In genomic region chr1:66436378-66437135, GRCh38 we compare ENCODE assay signal across 9 cellular contexts.
A peak's percentile ranks its signal among the peaks of the same experiment; 100 is the strongest.
DNase-seq lines count a peak whose midpoint lies in the region; ATAC-seq and TF ChIP-seq lines count a peak whose summit lies in the region.
"Had no signal": no experiment of that assay in that cellular context is flagged by ENCODE, and none has a peak within 500 bp of the region (broad histone marks: within the 10 kb centered on the region; RNA-seq: fewer than 3 reads in every experiment).

No MANE protein-coding gene starts in this region.

- H3K36me3 Mint-ChIP-seq in natural killer cell, result no peaks in the 10 kb centered on the region

- TF ChIP-seq CTCF in AG04450 (IDR thresholded peaks at IDR 0.05; ENCODE audit: low read depth, low read length) (peak; percentile 62), natural killer cell (IDR thresholded peaks at IDR 0.05) (no peak)

- H3K4me3 ChIP-seq in AG04450 (ENCODE audit: low read depth, low read length), result no peak overlapping the region
- H3K4me3 ChIP-seq: psoas muscle had no signal

- H3K27ac ChIP-seq in AG04450 (ENCODE audit: low read depth, low read length), result no peak overlapping the region
- H3K27ac ChIP-seq in substantia nigra (ENCODE audit: low read depth, low read length, poor library complexity, severe bottlenecking), result no peak overlapping the region
- H3K27ac ChIP-seq: psoas muscle had no signal

- peaks cover under 1% of the 10 kb centered on the region in 2 donors for H3K9me3 Mint-ChIP-seq in natural killer cell

- H3K4me1 Mint-ChIP-seq in natural killer cell, result peaks cover 5 to 18% of the 10 kb centered on the region in 2 donors

- CTCF ChIA-PET in AG04450 (lab: Charles Lee), result interaction anchor here (0.6 to 6.4 kb wide), 26 partner anchors 9 to 477 kb away, joined by 3 to 54 read pairs (median 4); no protein-coding TSS in a partner anchor

- H3K4me3 Mint-ChIP-seq in natural killer cell, result no peak overlapping the region

- no peak overlapping the region for H3K27ac Mint-ChIP-seq in natural killer cell

- peaks cover 6% of the 10 kb centered on the region; the same call in 1 of the 2 replicates for H3K9me3 ChIP-seq in AG04450 (ENCODE audit: control insufficient read depth, insufficient read depth, low read length)
- H3K9me3 ChIP-seq: psoas muscle had no signal

- no peaks in the 10 kb centered on the region for H3K27me3 Mint-ChIP-seq in natural killer cell (ENCODE audit: low read depth in 2 of 2)

- POLR2A ChIA-PET in AG04450 (lab: Yijun Ruan, JAX), result interaction anchor here (1.0 kb wide), 1 partner anchor 87 kb away, joined by 3 read pairs; no protein-coding TSS in a partner anchor

- intact Hi-C loops in natural killer cell (cut with micrococcal nuclease), result no loop called here

- DNase-seq in AG04450 (ENCODE audit: low read depth, low spot score), result peak; percentile 41
- peak; percentile 24 for DNase-seq in RKO (ENCODE audit: low spot score)
- DNase-seq in activated naive CD8-positive, alpha-beta T cell treated with anti-CD3 and anti-CD28 coated beads, Interleukin-2, amount 50 U/mL, for 16 hours (ENCODE audit: low read depth, low spot score), result peak; percentile 23
- no peak for DNase-seq in natural killer cell
- no peak for DNase-seq in substantia nigra (lab: John Stamatoyannopoulos, UW)
- no peak for DNase-seq in NCI-H1048 (lab: John Stamatoyannopoulos, UW)
- DNase-seq: psoas muscle had no signal

- ATAC-seq in GM18861 (IDR thresholded peaks at IDR 0.05; ENCODE audit: unreplicated experiment) (peak; percentile 54), HG02973 (IDR thresholded peaks at IDR 0.05; ENCODE audit: unreplicated experiment) (peak; percentile 64), natural killer cell (peak; percentile 26 to 44 (median 40))

- no peaks in the 10 kb centered on the region for H3K27me3 ChIP-seq in AG04450 (ENCODE audit: control insufficient read depth, insufficient read depth, low read length)

Comparison
In these comparisons a context has a peak if more than half of its experiments do, and no peak if none do; other contexts are left out.
1. DNase-seq: peak in AG04450 (single experiment), RKO (single experiment) and activated naive CD8-positive, alpha-beta T cell treated with anti-CD3 and anti-CD28 coated beads, Interleukin-2, amount 50 U/mL, for 16 hours (single experiment); none in natural killer cell (single experiment), substantia nigra (0 of 49) and NCI-H1048 (single experiment).
2. Peak in every context shown above with its lines, with median percentiles within 50 percentile points of each other: ATAC-seq.